In genomic region chr6:105990151-105990550, GRCh38 we compare ENCODE assay signal across 23 cellular contexts.
DNase-seq lines count a peak whose midpoint lies in the region; ATAC-seq and TF ChIP-seq lines count a peak whose summit lies in the region.
"Had no signal": no experiment of that assay in that cellular context is flagged by ENCODE, and none has a peak within 500 bp of the region (broad histone marks: within the 10 kb centered on the region; RNA-seq: fewer than 3 reads in every experiment).

No MANE protein-coding gene starts in this region.

- no peak overlapping the region for H3K27ac Mint-ChIP-seq in GM23338
- H3K27ac Mint-ChIP-seq in activated T-helper 17 cell treated with anti-CD3 and anti-CD28 coated beads, Interleukin-2, amount 50 U/mL, for 72 hours = no peak overlapping the region
- no peak overlapping the region for H3K27ac Mint-ChIP-seq in nephron
- H3K27ac Mint-ChIP-seq: activated CD4-positive, alpha-beta T cell treated with anti-CD3 and anti-CD28 coated beads, Interleukin-2, amount 10 ng/mL, durations not matched to agents 24 days and 14 days; activated CD8-positive, alpha-beta memory T cell treated with anti-CD3 and anti-CD28 coated beads, Interleukin-2, amount 10 ng/mL, durations not matched to agents 7 days and 5 days; activated naive CD8-positive, alpha-beta T cell treated with anti-CD3 and anti-CD28 coated beads, Interleukin-2, amount 10 ng/mL, durations not matched to agents 7 days and 5 days; CD4-positive, CD25-positive, alpha-beta regulatory T cell had no signal

- no peak overlapping the region for H3K4me3 ChIP-seq in GM23338
- no peak overlapping the region for H3K4me3 ChIP-seq in Jurkat, Clone E6-1 (ENCODE audit: low read length)
- H3K4me3 ChIP-seq in gastrocnemius medialis = no peak overlapping the region
- H3K4me3 ChIP-seq: left ventricle myocardium inferior, prostate gland, SJSA1, stomach, tibial nerve had no signal

- TF ChIP-seq CTCF in GM23338 (conservative IDR thresholded peaks at IDR 0.05; ENCODE audit: low read depth in 2 of 2) (no peak), nephron (IDR thresholded peaks at IDR 0.05; ENCODE audit: unreplicated experiment in 3 of 3) (no peak), gastrocnemius medialis (IDR thresholded peaks at IDR 0.05 in 4 of 5, conservative IDR thresholded peaks at IDR 0.05 in 1 of 5) (no peak)

- in situ Hi-C loops in gastrocnemius medialis (cut with MboI; ENCODE audit: low sequenced_read_pairs in 4 of 4) = loop anchor here in 1 of 4 donors (10.0 to 25.0 kb wide), 2 partner anchors 195 to 253 kb away; no protein-coding TSS in a partner anchor

- DNase-seq in GM23338 (ENCODE audit: low spot score) = peak; percentile 11
- peak; percentile 47 for DNase-seq in Jurkat, Clone E6-1 (ENCODE audit: low read depth, low spot score)
- DNase-seq in SKM-1 treated with dmso at 0.1 percent for 144 hours (lab: John Stamatoyannopoulos, UW; ENCODE audit: unreplicated experiment) = no peak
- DNase-seq in gastrocnemius medialis = no peak
- DNase-seq in activated T-cell treated with anti-CD3 and anti-CD28 coated beads for 4 hours = no peak
- DNase-seq: activated CD4-positive, alpha-beta T cell treated with anti-CD3 and anti-CD28 coated beads, Interleukin-2, amount 10 ng/mL, durations not matched to agents 24 days and 14 days; activated CD8-positive, alpha-beta memory T cell treated with anti-CD3 and anti-CD28 coated beads, Interleukin-2, amount 10 ng/mL, durations not matched to agents 7 days and 5 days; activated naive CD8-positive, alpha-beta T cell treated with anti-CD3 and anti-CD28 coated beads, Interleukin-2, amount 10 ng/mL, durations not matched to agents 7 days and 5 days; CD4-positive, CD25-positive, alpha-beta regulatory T cell; erythroblast; foreskin fibroblast; left ventricle myocardium inferior; NCI-H1436 treated with DMSO at 0.1 percent for 48 hours; NCI-H2107; NCI-H510A treated with DMSO at 0.1 percent for 48 hours; stomach had no signal

- peaks cover 27% of the 10 kb centered on the region for H3K4me1 Mint-ChIP-seq in GM23338
- H3K4me1 Mint-ChIP-seq in activated T-helper 17 cell treated with anti-CD3 and anti-CD28 coated beads, Interleukin-2, amount 50 U/mL, for 72 hours = peaks cover 14% of the 10 kb centered on the region
- peaks cover 17% of the 10 kb centered on the region for H3K4me1 Mint-ChIP-seq in nephron

- H2AFZ ChIP-seq in GM23338 = no peak overlapping the region

- H3K27me3 ChIP-seq in GM23338 (ENCODE audit: insufficient read depth) (peaks cover 99% of the 10 kb centered on the region), gastrocnemius medialis (peaks cover 42 to 52% (median 48%) of the 10 kb centered on the region in 3 donors)
- H3K27me3 ChIP-seq: SJSA1 had no signal

- H3K79me2 ChIP-seq in GM23338 (replicated peaks; ENCODE audit: insufficient read depth) = no peaks in the 10 kb centered on the region

- no peak for ATAC-seq in GM23338
- no peak for ATAC-seq in activated T-helper 17 cell treated with anti-CD3 and anti-CD28 coated beads, Interleukin-2, amount 50 U/mL, for 72 hours (replicated peaks)
- no peak for ATAC-seq in gastrocnemius medialis
- ATAC-seq: activated CD8-positive, alpha-beta memory T cell treated with anti-CD3 and anti-CD28 coated beads, Interleukin-2, amount 10 ng/mL, durations not matched to agents 7 days and 5 days; HCT116 had no signal

- 0 out of 2 replicates have a peak overlapping the region, but pooled peaks have one; percentile 23 for H3K4me2 ChIP-seq in GM23338

- peaks cover 31% of the 10 kb centered on the region for H3K4me1 ChIP-seq in GM23338 (ENCODE audit: insufficient read depth)
- peaks cover 16 to 26% of the 10 kb centered on the region in 2 donors for H3K4me1 ChIP-seq in gastrocnemius medialis
- H3K4me1 ChIP-seq: prostate gland had no signal

- H3K4me3 Mint-ChIP-seq in GM23338 = no peak overlapping the region
- peak overlapping the region; percentile 2 for H3K4me3 Mint-ChIP-seq in activated T-helper 17 cell treated with anti-CD3 and anti-CD28 coated beads, Interleukin-2, amount 50 U/mL, for 72 hours
- H3K4me3 Mint-ChIP-seq in nephron = peak overlapping the region; percentile 15 to 48 (median 29)
- H3K4me3 Mint-ChIP-seq: activated CD4-positive, alpha-beta T cell treated with anti-CD3 and anti-CD28 coated beads, Interleukin-2, amount 10 ng/mL, durations not matched to agents 24 days and 14 days; activated CD8-positive, alpha-beta memory T cell treated with anti-CD3 and anti-CD28 coated beads, Interleukin-2, amount 10 ng/mL, durations not matched to agents 7 days and 5 days; activated naive CD8-positive, alpha-beta T cell treated with anti-CD3 and anti-CD28 coated beads, Interleukin-2, amount 10 ng/mL, durations not matched to agents 7 days and 5 days had no signal

- peaks cover 3% of the 10 kb centered on the region; the same call in 1 of the 2 replicates for H3F3A ChIP-seq in GM23338 (replicated peaks; ENCODE audit: low read depth)

- H3K9me2 ChIP-seq in GM23338 (ENCODE audit: insufficient read depth) = no peaks in the 10 kb centered on the region

- TF ChIP-seq POLR2A in gastrocnemius medialis (IDR thresholded peaks at IDR 0.05) = no peak

- peaks cover 17% of the 10 kb centered on the region for H4K20me1 ChIP-seq in GM23338 (replicated peaks; ENCODE audit: insufficient read depth)

- H3K27ac ChIP-seq in GM23338 (ENCODE audit: low read depth) (no peak overlapping the region), gastrocnemius medialis (no peak overlapping the region)
- H3K27ac ChIP-seq: left ventricle myocardium inferior, prostate gland, SJSA1, stomach, tibial nerve had no signal

- H3K9me3 ChIP-seq in gastrocnemius medialis = no peaks in the 10 kb centered on the region
- H3K9me3 ChIP-seq: left ventricle myocardium inferior, prostate gland, SJSA1, stomach, tibial nerve had no signal

- no peaks in the 10 kb centered on the region; the same call in 2 of the 3 replicates for H3K36me3 Mint-ChIP-seq in GM23338 (ENCODE audit: low read depth)
- H3K36me3 Mint-ChIP-seq in activated T-helper 17 cell treated with anti-CD3 and anti-CD28 coated beads, Interleukin-2, amount 50 U/mL, for 72 hours (ENCODE audit: low read depth) = peaks cover 6% of the 10 kb centered on the region
- H3K36me3 Mint-ChIP-seq in nephron (ENCODE audit: low read depth) = no peaks in the 10 kb centered on the region
- H3K36me3 Mint-ChIP-seq: CD4-positive, CD25-positive, alpha-beta regulatory T cell; IgD-negative memory B cell had no signal

- peaks cover 95% of the 10 kb centered on the region for H3K27me3 Mint-ChIP-seq in GM23338 (ENCODE audit: insufficient read depth, low read depth, poor library complexity)
- peaks cover 15% of the 10 kb centered on the region for H3K27me3 Mint-ChIP-seq in activated T-helper 17 cell treated with anti-CD3 and anti-CD28 coated beads, Interleukin-2, amount 50 U/mL, for 72 hours
- H3K27me3 Mint-ChIP-seq in nephron (ENCODE audit: low read depth) = peaks cover 99% of the 10 kb centered on the region
- H3K27me3 Mint-ChIP-seq: activated CD8-positive, alpha-beta memory T cell treated with anti-CD3 and anti-CD28 coated beads, Interleukin-2, amount 10 ng/mL, durations not matched to agents 7 days and 5 days had no signal

- H3K36me3 ChIP-seq in GM23338 (ENCODE audit: insufficient read depth) (no peaks in the 10 kb centered on the region), gastrocnemius medialis (no peaks in the 10 kb centered on the region)
- H3K36me3 ChIP-seq: left ventricle myocardium inferior, prostate gland, stomach, tibial nerve had no signal

- intact Hi-C loops in gastrocnemius medialis (cut with DNase I; ENCODE audit: low total_unique reads) = loop anchor here (5.0 to 10.0 kb wide), 3 partner anchors 97 to 505 kb away; partner anchors contain the start of gene PRDM1

- H3K9me3 Mint-ChIP-seq in GM23338 (peaks cover 2% of the 10 kb centered on the region; the same call in 2 of the 3 replicates), nephron (no peaks in the 10 kb centered on the region)
- H3K9me3 Mint-ChIP-seq in activated T-helper 17 cell treated with anti-CD3 and anti-CD28 coated beads, Interleukin-2, amount 50 U/mL, for 72 hours = no peaks in the 10 kb centered on the region
- H3K9me3 Mint-ChIP-seq: activated CD4-positive, alpha-beta T cell treated with anti-CD3 and anti-CD28 coated beads, Interleukin-2, amount 10 ng/mL, durations not matched to agents 24 days and 14 days; activated naive CD8-positive, alpha-beta T cell treated with anti-CD3 and anti-CD28 coated beads, Interleukin-2, amount 10 ng/mL, durations not matched to agents 7 days and 5 days; IgD-negative memory B cell had no signal

TF ChIP-seq in GM23338, 12 proteins besides CTCF, POLR2A, EP300 and RAD21 (continues in another document):
- TF ChIP-seq EZH2phosphoT487 (IDR thresholded peaks at IDR 0.05; ENCODE audit: unreplicated experiment) = no peak
- no peak for TF ChIP-seq JUNB (IDR thresholded peaks at IDR 0.05; ENCODE audit: unreplicated experiment)
- no peak for TF ChIP-seq NANOG (IDR thresholded peaks at IDR 0.05; ENCODE audit: borderline replicate concordance)
- TF ChIP-seq ETS1 (IDR thresholded peaks at IDR 0.05) = no peak

Comparison
In these comparisons a context has a peak if more than half of its experiments do, and no peak if none do; other contexts are left out.
1. DNase-seq: peak in GM23338 (single experiment) and Jurkat, Clone E6-1 (single experiment); none in SKM-1 treated with dmso at 0.1 percent for 144 hours (single experiment), gastrocnemius medialis (0 of 2) and activated T-cell treated with anti-CD3 and anti-CD28 coated beads for 4 hours (single experiment).